Comparison of ENCODE assay signal across 8 cellular contexts in genomic region chr11:33970984-33971466, GRCh38.
DNase-seq lines count a peak whose midpoint lies in the region; ATAC-seq and TF ChIP-seq lines count a peak whose summit lies in the region.

No MANE protein-coding gene starts in this region.

- no peak overlapping the region for H3K27ac ChIP-seq in suprapubic skin

- TF ChIP-seq CTCF in cardiac fibroblast (IDR thresholded peaks at IDR 0.05; ENCODE audit: low read depth, low read length) (peak; percentile 80), suprapubic skin (IDR thresholded peaks at IDR 0.05) (peak; percentile 23 to 64)

- TF ChIP-seq EP300 in suprapubic skin (IDR thresholded peaks at IDR 0.05) = no peak

- H3K4me3 ChIP-seq in cardiac fibroblast (replicated peaks in 1 of 2; ENCODE audit: low read depth in 2 of 2, low read length in 2 of 2) (no peak overlapping the region), suprapubic skin (no peak overlapping the region)

- no peak for TF ChIP-seq POLR2A in suprapubic skin (IDR thresholded peaks at IDR 0.05)

- no peaks in the 10 kb centered on the region for H3K4me1 ChIP-seq in suprapubic skin

- no peaks in the 10 kb centered on the region for H3K9me3 ChIP-seq in suprapubic skin

- no peaks in the 10 kb centered on the region for H3K27me3 ChIP-seq in suprapubic skin

- WGBS in suprapubic skin = 10% methylated on average over 8 of the region's 8 CpGs

- peak; percentile 10 to 23 for DNase-seq in stimulated activated CD4-positive, alpha-beta T cell treated with anti-CD3 and anti-CD28 coated beads, Interleukin-2, amount 100 ng/mL, for 24 hours
- no peak for DNase-seq in stimulated activated CD4-positive, alpha-beta T cell treated with anti-CD3 and anti-CD28 coated beads, Interleukin-2, amount 100 ng/mL, for 48 hours
- DNase-seq in HT-29 (ENCODE audit: low spot score) (peak; percentile 58), NOMO-1 (lab: John Stamatoyannopoulos, UW; ENCODE audit: unreplicated experiment in 2 of 2) (peak; percentile 72 to 82), cardiac fibroblast (ENCODE audit: low read depth in 2 of 2) (peak; percentile 77 to 79), kidney glomerular epithelial cell (lab: John Stamatoyannopoulos, UW) (peak; percentile 25), suprapubic skin (ENCODE audit: low spot score in 2 of 2) (peak; percentile 62 to 81)

- no peak for ATAC-seq in HG02973 (IDR thresholded peaks at IDR 0.05; ENCODE audit: unreplicated experiment)

- H3K36me3 ChIP-seq in suprapubic skin = no peaks in the 10 kb centered on the region

Comparison
In these comparisons a context has a peak if more than half of its experiments do, and no peak if none do; other contexts are left out.
1. DNase-seq: peak in stimulated activated CD4-positive, alpha-beta T cell treated with anti-CD3 and anti-CD28 coated beads, Interleukin-2, amount 100 ng/mL, for 24 hours (2 of 2), HT-29 (single experiment), NOMO-1 (2 of 2), cardiac fibroblast (2 of 2), kidney glomerular epithelial cell (single experiment) and suprapubic skin (2 of 2); none in stimulated activated CD4-positive, alpha-beta T cell treated with anti-CD3 and anti-CD28 coated beads, Interleukin-2, amount 100 ng/mL, for 48 hours (0 of 2).